Comparison of ENCODE assay signal across 8 cellular contexts in the genomic region with DNA sequence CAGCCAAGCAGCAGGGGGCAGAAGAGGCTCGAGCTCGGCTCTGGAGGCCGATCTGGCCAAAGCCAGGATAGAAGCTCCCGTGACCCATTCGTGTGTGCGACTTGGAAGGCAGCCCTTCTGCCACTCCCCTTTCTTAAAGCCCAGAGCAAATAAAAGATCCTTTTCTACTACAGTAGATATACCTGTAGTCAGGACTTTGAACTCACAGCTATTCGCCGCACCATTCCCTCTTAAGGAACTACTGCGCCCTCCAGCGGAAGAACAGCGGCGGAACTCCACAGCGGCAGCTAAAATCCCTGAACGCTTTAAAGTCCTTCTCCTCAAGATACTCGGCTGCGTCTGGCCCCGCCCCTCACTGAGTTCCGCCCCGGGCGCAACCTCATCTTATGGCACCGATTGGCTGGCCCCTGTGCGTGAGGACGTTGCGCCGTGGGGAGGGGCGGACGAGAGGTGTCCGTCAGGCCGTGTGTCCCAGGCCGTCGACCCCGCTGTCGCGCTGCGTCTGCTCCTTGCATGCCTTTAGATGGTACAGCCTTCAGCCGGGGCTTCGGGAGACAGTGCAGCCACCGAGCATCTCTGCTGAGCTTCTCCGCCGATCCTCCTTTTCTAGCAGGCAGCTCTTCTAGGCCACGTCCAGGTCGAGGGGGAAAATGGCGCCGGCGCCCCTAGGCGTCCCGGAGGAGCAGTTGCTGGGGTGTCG. TPM values are rescaled to one million over a fixed set of nuclear protein-coding genes. Genes with fewer than 3 reads are reported as not detected.
DNase-seq lines count a peak whose midpoint lies in the region; ATAC-seq and TF ChIP-seq lines count a peak whose summit lies in the region.

TSS of gene LRIG2 (plus strand) at position 442 of the 700 bp plus-strand sequence. CDS start at position 651, 209 bp downstream.

- peaks cover 48% of the 10 kb centered on the region for H3K79me2 ChIP-seq in SK-N-SH (ENCODE audit: insufficient read depth)

- ATAC-seq in HG02588 (IDR thresholded peaks at IDR 0.05; ENCODE audit: unreplicated experiment), result peak; percentile 95

- H3K27ac ChIP-seq in SK-N-SH (ENCODE audit: low read depth in 2 of 2, low read length in 1 of 2) (peak within 1 kb of the TSS; percentile 87 to 97), temporal lobe (ENCODE audit: low read depth, low read length) (peak within 1 kb of the TSS; percentile 76)

- TF ChIP-seq CTCF in GM10266 (IDR thresholded peaks at IDR 0.05; ENCODE audit: control insufficient read depth, insufficient read depth, low read depth, missing control alignments), result peak; percentile 85
- peak; percentile 99 for TF ChIP-seq CTCF in SK-N-SH (IDR thresholded peaks at IDR 0.05)

- POLR2A ChIA-PET in SK-N-SH (lab: Yijun Ruan, JAX), result interaction anchor here (0.6 to 2.4 kb wide), 14 partner anchors 15 to 681 kb away, joined by 3 to 20 read pairs (median 4); partner anchors contain the start of genes MAGI3, PPM1J and SLC16A1

- under 1% methylated on average over 26 of the region's 48 CpGs for WGBS in SK-N-SH (ENCODE audit: low lambda C conversion rate)

- peak within 1 kb of the TSS; percentile 96 for H3K27ac Mint-ChIP-seq in activated naive CD4-positive, alpha-beta T cell treated with anti-CD3 and anti-CD28 coated beads, Interleukin-2, amount 50 U/mL, for 24 hours

- H3K4me3 ChIP-seq in SK-N-SH (ENCODE audit: low read depth in 2 of 2, low read length in 1 of 2), result peak within 1 kb of the TSS; percentile 90 to 96

- peaks cover 2 to 6% of the 10 kb centered on the region in 2 experiments for H3K36me3 ChIP-seq in SK-N-SH (replicated peaks in 1 of 2; ENCODE audit: control insufficient read depth in 1 of 2, insufficient read depth in 2 of 2, low read length in 1 of 2)

- H3F3A ChIP-seq in SK-N-SH (replicated peaks; ENCODE audit: insufficient read depth), result peaks cover 21% of the 10 kb centered on the region

- H3K4me2 ChIP-seq in SK-N-SH, result peak within 1 kb of the TSS; percentile 82

- H3K27me3 Mint-ChIP-seq in activated naive CD4-positive, alpha-beta T cell treated with anti-CD3 and anti-CD28 coated beads, Interleukin-2, amount 50 U/mL, for 24 hours, result no peaks in the 10 kb centered on the region

- peaks cover 33% of the 10 kb centered on the region for H3K4me1 Mint-ChIP-seq in activated naive CD4-positive, alpha-beta T cell treated with anti-CD3 and anti-CD28 coated beads, Interleukin-2, amount 50 U/mL, for 24 hours

- DNase-seq in GM10266 (ENCODE audit: extremely low spot score) (peak; percentile 91), NCI-H1048 (lab: John Stamatoyannopoulos, UW) (peak; percentile 95), SK-N-SH (peak; percentile 94), glomerular endothelial cell (ENCODE audit: extremely low read depth, low read depth, low spot score) (peak; percentile 97), occipital lobe (lab: John Stamatoyannopoulos, UW) (peak; percentile 97)

- H4K20me1 ChIP-seq in SK-N-SH (ENCODE audit: insufficient read depth), result peaks cover 32% of the 10 kb centered on the region

- H3K9me3 ChIP-seq in SK-N-SH, result no peaks in the 10 kb centered on the region

- H3K4me3 Mint-ChIP-seq in activated naive CD4-positive, alpha-beta T cell treated with anti-CD3 and anti-CD28 coated beads, Interleukin-2, amount 50 U/mL, for 24 hours, result peak within 1 kb of the TSS; percentile 98

- no peaks in the 10 kb centered on the region for H3K9me3 Mint-ChIP-seq in activated naive CD4-positive, alpha-beta T cell treated with anti-CD3 and anti-CD28 coated beads, Interleukin-2, amount 50 U/mL, for 24 hours

- peak within 1 kb of the TSS; percentile 93 for H2AFZ ChIP-seq in SK-N-SH (ENCODE audit: low read depth)

- peaks cover 6 to 7% of the 10 kb centered on the region in 2 experiments; a peak in 3 of 4 replicates for H3K4me1 ChIP-seq in SK-N-SH (ENCODE audit: control insufficient read depth in 1 of 2, insufficient read depth in 2 of 2, low read depth in 1 of 2, low read length in 1 of 2)

- no peaks in the 10 kb centered on the region for H3K9me2 ChIP-seq in SK-N-SH

- CTCF ChIA-PET in SK-N-SH (lab: Yijun Ruan, JAX), result interaction anchor here (0.6 to 3.2 kb wide), 108 partner anchors 9 to 845 kb away, joined by 3 to 66 read pairs (median 4); partner anchors contain the start of genes MAGI3, PPM1J, RSBN1 and SLC16A1

- peaks cover 2% of the 10 kb centered on the region for H3K36me3 Mint-ChIP-seq in activated naive CD4-positive, alpha-beta T cell treated with anti-CD3 and anti-CD28 coated beads, Interleukin-2, amount 50 U/mL, for 24 hours

- peak within 1 kb of the TSS; percentile 83 for H3K9ac ChIP-seq in SK-N-SH

- TF ChIP-seq EP300 in SK-N-SH (IDR thresholded peaks at IDR 0.05; ENCODE audit: borderline replicate concordance in 1 of 2, low read depth in 1 of 2, low read length in 1 of 2), result no peak; a peak in 1 of 4 replicates

- peak; percentile 50 for TF ChIP-seq RAD21 in SK-N-SH (IDR thresholded peaks at IDR 0.05; ENCODE audit: low read length)

- no peaks in the 10 kb centered on the region for H3K27me3 ChIP-seq in SK-N-SH (ENCODE audit: insufficient read depth)

TF ChIP-seq in SK-N-SH, 30 proteins besides CTCF, POLR2A, EP300 and RAD21 (continues in another document):
- TF ChIP-seq NRF1 (IDR thresholded peaks at IDR 0.05; ENCODE audit: low read depth, low read length) (peak; percentile 63), SMC3 (IDR thresholded peaks at IDR 0.05; ENCODE audit: low read depth, low read length) (peak; percentile 41), EZH2phosphoT487 (IDR thresholded peaks at IDR 0.05; ENCODE audit: borderline replicate concordance, low read depth) (no peak), IRF3 (IDR thresholded peaks at IDR 0.05; ENCODE audit: low read depth, low read length) (no peak), MXI1 (IDR thresholded peaks at IDR 0.05; ENCODE audit: low read depth, low read length) (peak; percentile 55), TCF12 (IDR thresholded peaks at IDR 0.05) (no peak), MAX (IDR thresholded peaks at IDR 0.05; ENCODE audit: low read depth) (peak; percentile 61), SIN3A (IDR thresholded peaks at IDR 0.05; ENCODE audit: borderline replicate concordance, low read depth, low read length) (0 out of 2 replicates have a peak, but pooled peaks have one; percentile 37), PBX3 (IDR thresholded peaks at IDR 0.05) (peak; percentile 80), GABPA (IDR thresholded peaks at IDR 0.05; ENCODE audit: low read depth) (no peak), NFIC (IDR thresholded peaks at IDR 0.05; ENCODE audit: borderline replicate concordance) (peak; percentile 43; the same call in 1 of the 2 replicates), RCOR1 (IDR thresholded peaks at IDR 0.05; ENCODE audit: low read length) (no peak), FOXJ3 (CRISPR knock-in tag; IDR thresholded peaks at IDR 0.05) (no peak), CHD2 (IDR thresholded peaks at IDR 0.05; ENCODE audit: low read length, partially characterized antibody) (no peak), USF2 (IDR thresholded peaks at IDR 0.05; ENCODE audit: borderline replicate concordance, low read depth, low read length) (no peak), GATA2 (CRISPR knock-in tag; IDR thresholded peaks at IDR 0.05) (no peak), USF1 (IDR thresholded peaks at IDR 0.05; ENCODE audit: borderline replicate concordance, low read depth) (no peak), JUND (IDR thresholded peaks at IDR 0.05) (no peak), RXRA (IDR thresholded peaks at IDR 0.05; ENCODE audit: borderline replicate concordance, low read depth) (no peak), ELF1 (IDR thresholded peaks at IDR 0.05) (no peak), FOXM1 (IDR thresholded peaks at IDR 0.05; ENCODE audit: low read depth) (no peak)

RNA-seq across cellular contexts. Expression of gene LRIG2, which starts in this region (rescaled TPM):
- 3.8 and 4.9 TPM in 2 replicates for polyA plus RNA-seq in SK-N-SH (2012; rRNA removed)
- polyA plus RNA-seq in SK-N-SH (2012; cell fraction: cytosol; rRNA removed), result 2.1 and 2.7 TPM in 2 replicates
- 9.2 and 16.5 TPM in 2 replicates for polyA plus RNA-seq in SK-N-SH (2012; cell fraction: nucleus; rRNA removed)
- 7.8 and 20.9 TPM in 2 replicates for total RNA-seq in glomerular endothelial cell
- total RNA-seq in occipital lobe, result 36.5 TPM
- total RNA-seq in temporal lobe, result 27.5 TPM

Comparison
In these comparisons a context has a peak if more than half of its experiments do, and no peak if none do; other contexts are left out.
1. Peak in every context shown above with its lines: DNase-seq, ATAC-seq, H3K4me3 ChIP-seq and H3K27ac ChIP-seq.